In genomic region chr1:210594605-210595004, GRCh38 we compare ENCODE assay signal across 31 cellular contexts.
DNase-seq lines count a peak whose midpoint lies in the region; ATAC-seq, FAIRE-seq and TF ChIP-seq lines count a peak whose summit lies in the region.
"Had no signal": no experiment of that assay in that cellular context is flagged by ENCODE, and none has a peak within 500 bp of the region (broad histone marks: within the 10 kb centered on the region; RNA-seq: fewer than 3 reads in every experiment).

No MANE protein-coding gene starts in this region.

- WGBS in HepG2 (ENCODE audit: low lambda C conversion rate), result 19% methylated on average over 3 of the region's 3 CpGs
- WGBS in right lobe of liver (ENCODE audit: insufficient coverage, low coverage, low lambda C conversion rate, missing lambda C conversion rate), result 48% methylated on average over 3 of the region's 3 CpGs
- whole genome bisulfite sequencing in A549 (ENCODE audit: missing lambda C conversion rate), result 37% methylated on average over 3 of the region's 3 CpGs
- 0% methylated on average over 3 of the region's 3 CpGs for WGBS in K562 (ENCODE audit: insufficient coverage, low coverage, missing lambda C conversion rate)

- TF ChIP-seq POLR2A in HepG2 (IDR thresholded peaks at IDR 0.05; ENCODE audit: insufficient read depth in 1 of 2, low read depth in 2 of 2, low read length in 2 of 2) (no peak), right lobe of liver (IDR thresholded peaks at IDR 0.05) (no peak), A549 (IDR thresholded peaks at IDR 0.05; ENCODE audit: low read length) (no peak), K562 (conservative IDR thresholded peaks at IDR 0.05) (no peak)

- ATAC-seq in HepG2 (no peak), right lobe of liver (no peak), A549 (no peak), K562 (no peak), HG03571 (IDR thresholded peaks at IDR 0.05; ENCODE audit: unreplicated experiment) (no peak)
- ATAC-seq: CD8-positive, alpha-beta T cell had no signal

- H3K9ac ChIP-seq in HepG2 (ENCODE audit: insufficient read depth, low read depth, low read length), result no peak overlapping the region
- no peak overlapping the region for H3K9ac ChIP-seq in K562 (ENCODE audit: insufficient read depth in 1 of 2, low read depth in 2 of 2, low read length in 2 of 2)
- H3K9ac ChIP-seq: BLaER1; BLaER1 treated with 17β-estradiol and CSF1 and Interleukin-3, amounts not matched to agents 10 nM and 100 nM had no signal

- TF ChIP-seq CTCF in HepG2 (CRISPR knock-in tag; IDR thresholded peaks at IDR 0.05), result no peak
- no peak for TF ChIP-seq CTCF in right lobe of liver (IDR thresholded peaks at IDR 0.05)
- TF ChIP-seq CTCF in A549 (IDR thresholded peaks at IDR 0.05), result no peak
- no peak for TF ChIP-seq CTCF in K562 (IDR thresholded peaks at IDR 0.05 in 2 of 3, conservative IDR thresholded peaks at IDR 0.05 in 1 of 3; ENCODE audit: insufficient read depth in 2 of 3, low read depth in 1 of 3, low read length in 3 of 3)

- H4K20me1 ChIP-seq in HepG2 (ENCODE audit: insufficient read depth, low read length), result no peaks in the 10 kb centered on the region
- no peaks in the 10 kb centered on the region for H4K20me1 ChIP-seq in K562 (replicated peaks; ENCODE audit: control insufficient read depth, insufficient read depth, low read length)
- H4K20me1 ChIP-seq: BLaER1; BLaER1 treated with 17β-estradiol and CSF1 and Interleukin-3, amounts not matched to agents 10 nM and 100 nM had no signal

- TF ChIP-seq EP300 in HepG2 (IDR thresholded peaks at IDR 0.05; ENCODE audit: low read depth in 2 of 2, low read length in 2 of 2) (no peak), HepG2 (CRISPR knock-in tag; IDR thresholded peaks at IDR 0.05; ENCODE audit: borderline replicate concordance) (no peak), A549 (IDR thresholded peaks at IDR 0.05) (no peak), K562 (IDR thresholded peaks at IDR 0.05; ENCODE audit: low read length) (no peak)

- CTCF ChIA-PET in HepG2 (lab: Yijun Ruan, JAX; ENCODE audit: low intra/inter-chr PET ratio, low total read pairs), result no interaction called here
- CTCF ChIA-PET in A549 (lab: Yijun Ruan, JAX), result interaction anchor here (0.6 to 17.1 kb wide), 3 partner anchors 178 to 541 kb away, joined by 3 to 279 read pairs (median 4); partner anchors contain the start of gene KCNH1
- CTCF ChIA-PET in K562 (lab: Yijun Ruan, JAX; ENCODE audit: low intra/inter-chr PET ratio), result no interaction called here

- H3K27ac ChIP-seq in HepG2 (ENCODE audit: extremely low read length, insufficient read depth, low read length) (no peak overlapping the region), right lobe of liver (no peak overlapping the region), A549 (peak overlapping the region in 1 of 2 experiments; percentile 61; a peak in 2 of 6 replicates), K562 (ENCODE audit: extremely low read depth, low read depth, low read length) (no peak overlapping the region)
- H3K27ac ChIP-seq: 22Rv1; BLaER1; BLaER1 treated with 17β-estradiol and CSF1 and Interleukin-3, amounts not matched to agents 10 nM and 100 nM; C4-2B had no signal

- no peaks in the 10 kb centered on the region for H3K36me3 ChIP-seq in HepG2 (replicated peaks in 1 of 2; ENCODE audit: control insufficient read depth in 1 of 2, insufficient read depth in 2 of 2, low read length in 2 of 2)
- no peaks in the 10 kb centered on the region for H3K36me3 ChIP-seq in right lobe of liver
- H3K36me3 ChIP-seq in K562 (ENCODE audit: control insufficient read depth, insufficient read depth, low read length), result no peaks in the 10 kb centered on the region
- H3K36me3 ChIP-seq: BE2C; BLaER1; BLaER1 treated with 17β-estradiol and CSF1 and Interleukin-3, amounts not matched to agents 10 nM and 100 nM had no signal

- H3K9me1 ChIP-seq in K562 (ENCODE audit: control insufficient read depth, insufficient read depth, low read length), result no peaks in the 10 kb centered on the region

- no peaks in the 10 kb centered on the region for H3K27me3 ChIP-seq in HepG2 (ENCODE audit: control insufficient read depth in 1 of 2, insufficient read depth in 2 of 2, low read length in 2 of 2)
- no peaks in the 10 kb centered on the region for H3K27me3 ChIP-seq in right lobe of liver
- H3K27me3 ChIP-seq in K562 (ENCODE audit: control insufficient read depth in 2 of 2, insufficient read depth in 2 of 2, low read length in 2 of 2), result no peaks in the 10 kb centered on the region
- H3K27me3 ChIP-seq: BE2C; BLaER1; BLaER1 treated with 17β-estradiol and CSF1 and Interleukin-3, amounts not matched to agents 10 nM and 100 nM had no signal

- FAIRE-seq in HepG2 (lab: Jason Lieb, UNC), result no peak
- no peak for FAIRE-seq in A549 (lab: Jason Lieb, UNC)
- no peak for FAIRE-seq in K562 (lab: Jason Lieb, UNC)
- FAIRE-seq: A204.1 had no signal

- no peak for DNase-seq in HepG2 (ENCODE audit: low spot score)
- DNase-seq in right lobe of liver, result no peak
- no peak for DNase-seq in A549 (ENCODE audit: low read depth in 1 of 2, low spot score in 1 of 2)
- no peak for DNase-seq in K562 (ENCODE audit: extremely low read depth in 1 of 4, low spot score in 3 of 4)
- DNase-seq in cerebellar nuclear complex (lab: John Stamatoyannopoulos, UW), result no peak
- DNase-seq: 8988T; ACHN; AML-193; BE2C; C1 segment of cervical spinal cord; Caco-2; Calu3; CD4-positive, alpha-beta memory T cell; CD4-positive, alpha-beta T cell; CD4-positive, CD25-positive, alpha-beta regulatory T cell; CD8-positive, alpha-beta memory T cell; CD8-positive, alpha-beta T cell; COR-L47; DMS 273 treated with DMSO at 0.1 percent for 48 hours; DMS153; DMS53; DMS79; DMS79 treated with DMSO at 0.1 percent for 48 hours; DND-41; EL had no signal

- POLR2A ChIA-PET in HepG2 (lab: Yijun Ruan, JAX), result no interaction called here
- POLR2A ChIA-PET in A549 (lab: Yijun Ruan, JAX), result no interaction called here
- POLR2A ChIA-PET in K562 (lab: Yijun Ruan, JAX), result interaction anchor here (0.8 kb wide), 1 partner anchor 802 kb away, joined by 3 read pairs; no protein-coding TSS in a partner anchor

- TF ChIP-seq RAD21 in HepG2 (CRISPR knock-in tag; IDR thresholded peaks at IDR 0.05), result no peak
- no peak for TF ChIP-seq RAD21 in A549 (conservative IDR thresholded peaks at IDR 0.05 in 1 of 2, IDR thresholded peaks at IDR 0.05 in 1 of 2)
- TF ChIP-seq RAD21 in K562 (CRISPR knock-in tag; conservative IDR thresholded peaks at IDR 0.05 in 1 of 2, IDR thresholded peaks at IDR 0.05 in 1 of 2), result no peak

- H3K79me2 ChIP-seq in HepG2 (ENCODE audit: insufficient read depth, low read length) (no peaks in the 10 kb centered on the region), K562 (ENCODE audit: control insufficient read depth, insufficient read depth, low read length) (no peaks in the 10 kb centered on the region)

- H3K4me1 ChIP-seq in HepG2 (ENCODE audit: insufficient read depth, low read length) (no peaks in the 10 kb centered on the region), right lobe of liver (no peaks in the 10 kb centered on the region), A549 (peaks cover 28% of the 10 kb centered on the region), K562 (replicated peaks in 1 of 2; ENCODE audit: control insufficient read depth in 2 of 2, insufficient read depth in 2 of 2, low read length in 2 of 2) (peaks cover 0 to 9% of the 10 kb centered on the region in 2 experiments; a peak in 2 of 5 replicates)
- H3K4me1 ChIP-seq: BE2C, BLaER1 had no signal

- H3K4me2 ChIP-seq in HepG2 (ENCODE audit: low read depth, low read length) (no peak overlapping the region), A549 (no peak overlapping the region), K562 (ENCODE audit: insufficient read depth, low read length) (no peak overlapping the region)
- H3K4me2 ChIP-seq: BLaER1; BLaER1 treated with 17β-estradiol and CSF1 and Interleukin-3, amounts not matched to agents 10 nM and 100 nM had no signal

- H3K9me3 ChIP-seq in HepG2 (ENCODE audit: low read length) (no peaks in the 10 kb centered on the region), right lobe of liver (no peaks in the 10 kb centered on the region), A549 (peaks cover 11% of the 10 kb centered on the region; the same call in 2 of the 3 replicates), K562 (replicated peaks; ENCODE audit: control insufficient read depth, insufficient read depth, low read depth, low read length) (no peaks in the 10 kb centered on the region)
- H3K9me3 ChIP-seq: BE2C, Caco-2 had no signal

- in situ Hi-C loops in HepG2 (cut with HindIII; ENCODE audit: extremely low pct_ligation_motif_present, low pct_unique_long_range_greater_than_20kb) (no loop called here), K562 (cut with MboI) (loop anchor here (10.0 to 25.0 kb wide), 2 partner anchors 540 to 1068 kb away; partner anchors contain the start of gene KCNH1)

- intact Hi-C loops in HepG2 (cut with micrococcal nuclease; ENCODE audit: unreplicated experiment) (no loop called here), right lobe of liver (cut with DNase I) (no loop called here), K562 (cut with micrococcal nuclease) (no loop called here)

- H3K4me3 ChIP-seq in HepG2 (replicated peaks in 1 of 3; ENCODE audit: insufficient read depth in 1 of 3, low read depth in 2 of 3, low read length in 3 of 3) (no peak overlapping the region), right lobe of liver (no peak overlapping the region), A549 (no peak overlapping the region), K562 (no peak overlapping the region)
- H3K4me3 ChIP-seq: BLaER1; BLaER1 treated with 17β-estradiol and CSF1 and Interleukin-3, amounts not matched to agents 10 nM and 100 nM had no signal

- BruUV-seq in HepG2 (replicated peaks; lab: Mats Ljungman, UMichigan), result no TSS peak
- no TSS peak for BruUV-seq in K562 (replicated peaks; lab: Mats Ljungman, UMichigan)

- H2AFZ ChIP-seq in HepG2 (ENCODE audit: low read length) (no peak overlapping the region), K562 (ENCODE audit: low read depth, low read length) (no peak overlapping the region)

TF ChIP-seq in HepG2, 621 proteins besides CTCF, POLR2A, EP300 and RAD21 (continues in another document):
- TF ChIP-seq MAFF (IDR thresholded peaks at IDR 0.05; ENCODE audit: low read depth, low read length), result 0 out of 2 replicates have a peak, but pooled peaks have one; percentile 44

TF ChIP-seq in A549, 52 proteins besides CTCF, POLR2A, EP300 and RAD21:
- TF ChIP-seq MAFK (IDR thresholded peaks at IDR 0.05; ENCODE audit: partially characterized antibody) (peak; percentile 66), JUNB (IDR thresholded peaks at IDR 0.05) (no peak)

TF ChIP-seq in K562, 482 proteins besides CTCF, POLR2A, EP300 and RAD21:
- TF ChIP-seq SP1 (CRISPR knock-in tag; IDR thresholded peaks at IDR 0.05) (no peak), ZNF316 (IDR thresholded peaks at IDR 0.05) (peak; percentile 42; the same call in 1 of the 2 replicates)

Comparison
In these comparisons a context has a peak if more than half of its experiments do, and no peak if none do; other contexts are left out.
1. Of the 241 proteins assayed by ChIP-seq in both HepG2 and K562: peak only in HepG2: MAFF and MAFK; only in K562: none; in both: none; in neither: 239.